In the genomic region with DNA sequence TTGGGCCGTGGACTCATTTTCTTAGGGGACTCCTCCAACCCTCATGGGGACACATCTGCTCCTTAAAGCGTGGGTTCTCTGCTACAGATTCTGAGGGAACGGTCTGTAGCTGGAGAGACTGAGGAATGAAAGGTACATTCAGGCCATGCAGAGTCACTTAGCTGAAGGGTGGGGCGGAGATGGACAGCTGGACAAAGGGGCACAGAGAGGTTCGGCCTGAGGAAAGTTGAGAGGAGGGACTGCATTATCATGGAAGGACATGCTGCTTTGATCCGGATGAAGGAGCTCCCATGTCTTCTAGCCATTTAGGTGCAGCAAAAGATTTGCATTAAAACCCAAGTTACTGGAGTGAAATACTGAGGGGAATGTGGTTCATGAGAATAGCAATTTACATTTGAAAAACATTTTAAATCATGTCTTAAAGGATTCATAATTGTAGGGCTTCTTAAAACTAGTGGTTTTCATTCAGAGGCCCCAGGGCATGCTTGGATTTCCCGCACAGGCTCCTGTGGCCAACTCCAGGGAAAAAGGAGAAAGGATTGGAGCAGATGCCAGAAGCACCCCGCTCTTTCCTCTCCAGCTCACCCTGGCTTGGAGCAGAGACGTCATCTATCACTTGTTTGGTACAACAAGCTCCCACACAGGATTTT, we compare ENCODE assay signal across 21 cellular contexts. TPM values are rescaled to one million over a fixed set of nuclear protein-coding genes. Genes with fewer than 3 reads are reported as not detected.
DNase-seq lines count a peak whose midpoint lies in the region; ATAC-seq and TF ChIP-seq lines count a peak whose summit lies in the region.
"Had no signal": no experiment of that assay in that cellular context is flagged by ENCODE, and none has a peak within 500 bp of the region (broad histone marks: within the 10 kb centered on the region; RNA-seq: fewer than 3 reads in every experiment).

No MANE protein-coding gene starts in this region.

- intact Hi-C loops in IMR-90 (cut with micrococcal nuclease) (no loop called here), esophagus squamous epithelium (cut with DNase I) (no loop called here), stomach (cut with DNase I; ENCODE audit: low total_unique reads) (no loop called here)

- H3K27me3 ChIP-seq in IMR-90 (ENCODE audit: control insufficient read depth, insufficient read depth, low read length) (no peaks in the 10 kb centered on the region), esophagus squamous epithelium (no peaks in the 10 kb centered on the region), osteoblast (ENCODE audit: insufficient read depth, low read length) (no peaks in the 10 kb centered on the region), stomach (no peaks in the 10 kb centered on the region)
- H3K27me3 ChIP-seq: BLaER1 treated with 17β-estradiol and CSF1 and Interleukin-3, amounts not matched to agents 10 nM and 100 nM; SJSA1 had no signal

- H4K8ac ChIP-seq in IMR-90 (ENCODE audit: low read depth in 2 of 2, low read length in 2 of 2) = no peak overlapping the region

- 0 out of 4 replicates have a peak, but pooled peaks cover 0 to 4% of the 10 kb centered on the region in 2 experiments for H3K79me1 ChIP-seq in IMR-90 (ENCODE audit: low read depth in 1 of 2, low read length in 2 of 2)

- H2AK5ac ChIP-seq in IMR-90 (ENCODE audit: low read depth, low read length) = peak overlapping the region; percentile 17; the same call in 1 of the 2 replicates

- H4K20me1 ChIP-seq in IMR-90 (ENCODE audit: insufficient read depth, low read length) = no peaks in the 10 kb centered on the region
- no peaks in the 10 kb centered on the region for H4K20me1 ChIP-seq in osteoblast (ENCODE audit: insufficient read depth, low read length)
- H4K20me1 ChIP-seq: BLaER1 treated with 17β-estradiol and CSF1 and Interleukin-3, amounts not matched to agents 10 nM and 100 nM had no signal

- H3K9me3 ChIP-seq in IMR-90 (ENCODE audit: control insufficient read depth, insufficient read depth, low read length) = no peaks in the 10 kb centered on the region
- no peaks in the 10 kb centered on the region for H3K9me3 ChIP-seq in esophagus squamous epithelium
- H3K9me3 ChIP-seq in osteoblast (ENCODE audit: low read depth, low read length) = no peaks in the 10 kb centered on the region
- no peaks in the 10 kb centered on the region for H3K9me3 ChIP-seq in stomach
- H3K9me3 ChIP-seq: BLaER1 treated with 17β-estradiol and CSF1 and Interleukin-3, amounts not matched to agents 10 nM and 100 nM; SJSA1 had no signal

- no TSS peak for BruUV-seq in IMR-90 (replicated peaks; lab: Mats Ljungman, UMichigan)

- H3K4me2 ChIP-seq in IMR-90 (ENCODE audit: low read depth, low read length) = no peak overlapping the region
- no peak overlapping the region for H3K4me2 ChIP-seq in osteoblast (ENCODE audit: insufficient read depth, low read length)
- H3K4me2 ChIP-seq: PC-9 had no signal

- no peak overlapping the region for H2AFZ ChIP-seq in IMR-90 (replicated peaks; ENCODE audit: low read length, poor library complexity)
- peak overlapping the region; percentile 37 for H2AFZ ChIP-seq in osteoblast (ENCODE audit: low read length)
- H2AFZ ChIP-seq: PC-9 had no signal

- H3K36me3 ChIP-seq in IMR-90 (ENCODE audit: control insufficient read depth, insufficient read depth, low read length) = no peaks in the 10 kb centered on the region
- no peaks in the 10 kb centered on the region for H3K36me3 ChIP-seq in esophagus squamous epithelium
- H3K36me3 ChIP-seq in osteoblast (ENCODE audit: insufficient read depth, low read length) = no peaks in the 10 kb centered on the region
- H3K36me3 ChIP-seq in stomach = no peaks in the 10 kb centered on the region
- H3K36me3 ChIP-seq: BLaER1 treated with 17β-estradiol and CSF1 and Interleukin-3, amounts not matched to agents 10 nM and 100 nM; SJSA1 had no signal

- no peak overlapping the region for H3K9ac ChIP-seq in IMR-90 (ENCODE audit: low read depth, low read length)

- H3K14ac ChIP-seq in IMR-90 (replicated peaks; ENCODE audit: low read depth, low read length) = no peak overlapping the region

- H3K4ac ChIP-seq in IMR-90 (ENCODE audit: low read depth, low read length) = peak overlapping the region; percentile 39

- POLR2A ChIA-PET in IMR-90 (lab: Charles Lee; ENCODE audit: unreplicated experiment) = interaction anchor here (0.6 kb wide), 1 partner anchor 1082 kb away, joined by 3 read pairs; no protein-coding TSS in a partner anchor

- H3K4me3 ChIP-seq in IMR-90 (ENCODE audit: insufficient read depth, low read depth, low read length) (no peak overlapping the region), esophagus squamous epithelium (no peak overlapping the region), osteoblast (ENCODE audit: insufficient read depth, low read length) (no peak overlapping the region), stomach (no peak overlapping the region)
- H3K4me3 ChIP-seq: BLaER1 treated with 17β-estradiol and CSF1 and Interleukin-3, amounts not matched to agents 10 nM and 100 nM; PC-9; SJSA1 had no signal

- H2BK120ac ChIP-seq in IMR-90 (ENCODE audit: low read depth, low read length) = peak overlapping the region; percentile 32; the same call in 1 of the 2 replicates

- WGBS in IMR-90 (ENCODE audit: extremely low coverage in 2 of 2, insufficient read length in 1 of 2), 2 experiments = 94% methylated on average over 3 of the region's 9 CpGs; no CpG with 5 or more reads in 1 of the 2 experiments
- WGBS in esophagus squamous epithelium, 2 donors = 78 to 82% methylated on average over 6 of the region's 9 CpGs
- WGBS in stomach, 5 donors = 87 to 92% (median 91%) methylated on average over 9 of the region's 9 CpGs

- H3K4me1 ChIP-seq in IMR-90 (ENCODE audit: control insufficient read depth, insufficient read depth, low read length) = peaks cover 20% of the 10 kb centered on the region
- peaks cover 0 to 40% (median 19%) of the 10 kb centered on the region in 3 donors for H3K4me1 ChIP-seq in esophagus squamous epithelium
- peaks cover 17% of the 10 kb centered on the region for H3K4me1 ChIP-seq in osteoblast (ENCODE audit: insufficient read depth, low read length)
- peaks cover 0 to 14% (median 5%) of the 10 kb centered on the region in 4 donors for H3K4me1 ChIP-seq in stomach

- H3K9me1 ChIP-seq in IMR-90 (ENCODE audit: insufficient read depth, low read length) = peaks cover 15% of the 10 kb centered on the region

- H3K27ac ChIP-seq in IMR-90 (ENCODE audit: insufficient read depth, low read length) (no peak overlapping the region), esophagus squamous epithelium (peak overlapping the region in 3 of 4 donors; percentile 82 to 85 (median 82)), osteoblast (ENCODE audit: low read depth, low read length) (no peak overlapping the region), stomach (peak overlapping the region in 3 of 5 donors; percentile 78 to 87 (median 81))
- H3K27ac ChIP-seq: PC-9, RWPE1, SJSA1 had no signal

- 0 out of 3 replicates have a peak overlapping the region, but pooled peaks have one; percentile 3 for H2BK15ac ChIP-seq in IMR-90 (ENCODE audit: low read depth, low read length)

- no peak overlapping the region for H3K18ac ChIP-seq in IMR-90 (ENCODE audit: low read depth, low read length)

- no peak for TF ChIP-seq POLR2A in IMR-90 (IDR thresholded peaks at IDR 0.05; ENCODE audit: low read depth, low read length)
- TF ChIP-seq POLR2A in esophagus squamous epithelium (IDR thresholded peaks at IDR 0.05) = no peak
- no peak for TF ChIP-seq POLR2A in stomach (IDR thresholded peaks at IDR 0.05)

- H3K56ac ChIP-seq in IMR-90 (ENCODE audit: extremely low read depth, insufficient read depth, low read length) = no peak overlapping the region

- H2BK5ac ChIP-seq in IMR-90 (ENCODE audit: low read depth, low read length, poor library complexity, severe bottlenecking) = no peak overlapping the region

- TF ChIP-seq CTCF in IMR-90 (conservative IDR thresholded peaks at IDR 0.05; ENCODE audit: low read depth, low read length) = no peak
- TF ChIP-seq CTCF in esophagus squamous epithelium (IDR thresholded peaks at IDR 0.05) = no peak
- TF ChIP-seq CTCF in osteoblast (IDR thresholded peaks at IDR 0.05; ENCODE audit: extremely low read depth, low read depth, low read length) = no peak
- no peak for TF ChIP-seq CTCF in stomach (IDR thresholded peaks at IDR 0.05)

- H3K79me2 ChIP-seq in osteoblast (ENCODE audit: insufficient read depth, low read length) = no peaks in the 10 kb centered on the region

- no peak overlapping the region for H3K23ac ChIP-seq in IMR-90 (ENCODE audit: low read depth, low read length)

- no peak overlapping the region; the same call in 1 of the 2 replicates for H2BK20ac ChIP-seq in IMR-90 (ENCODE audit: low read depth, low read length)

- in situ Hi-C loops in IMR-90 (cut with MboI; ENCODE audit: low sequenced_read_pairs) = no loop called here

- H4K5ac ChIP-seq in IMR-90 (ENCODE audit: low read depth, low read length) = no peak overlapping the region

- peak overlapping the region; percentile 49 for H2AK9ac ChIP-seq in IMR-90 (replicated peaks; ENCODE audit: low read depth, low read length, poor library complexity)

- DNase-seq in IMR-90 (no peak), esophagus squamous epithelium (lab: John Stamatoyannopoulos, UW) (no peak), osteoblast (ENCODE audit: insufficient read length, low spot score, missing footprints) (peak; percentile 51), stomach (no peak), NCI-H446 (lab: John Stamatoyannopoulos, UW) (no peak), SHP77 treated with DMSO at 0.1 percent for 48 hours (lab: John Stamatoyannopoulos, UW) (no peak)
- DNase-seq in activated CD8-positive, alpha-beta memory T cell treated with anti-CD3 and anti-CD28 coated beads, Interleukin-2, amount 50 U/mL, for 4 hours = no peak
- DNase-seq: Calu3; CD8-positive, alpha-beta T cell; DMS53; KG1; NCI-H1105 treated with DMSO at 0.1 percent for 48 hours; NCI-H1694 treated with DMSO at 0.1 percent for 48 hours; NCI-H2107; NCI-H510A treated with DMSO at 0.1 percent for 48 hours; PC-9 had no signal

- no peak for ATAC-seq in IMR-90 (ENCODE audit: low read depth)
- no peak for ATAC-seq in HG02571 (IDR thresholded peaks at IDR 0.05; ENCODE audit: unreplicated experiment)
- ATAC-seq: CD8-positive, alpha-beta T cell; HepG2 had no signal

- CTCF ChIA-PET in IMR-90 (lab: Yijun Ruan, JAX) = no interaction called here

- no peak for TF ChIP-seq EP300 in stomach (IDR thresholded peaks at IDR 0.05)

- peak overlapping the region; percentile 1; the same call in 1 of the 2 replicates for H4K91ac ChIP-seq in IMR-90 (ENCODE audit: insufficient read depth, low read depth, low read length)

- no peak for TF ChIP-seq RAD21 in IMR-90 (IDR thresholded peaks at IDR 0.05; ENCODE audit: low read length)

- dilution Hi-C loops in IMR-90 (cut with HindIII; ENCODE audit: low sequenced_read_pairs, unreplicated experiment) = no loop called here

RNA-seq across cellular contexts. Expression of a gene that starts 54.2 kb away (rescaled TPM):
- total RNA-seq in IMR-90 (2012; rRNA removed) = 0.56 and 0.90 TPM in 2 replicates
- polyA plus RNA-seq in IMR-90 (2012; rRNA removed) = 2.7 and 3.7 TPM in 2 replicates
- 0.13 and 0.50 TPM in 2 replicates for polyA plus RNA-seq in IMR-90 (2012; cell fraction: cytosol; rRNA removed)
- polyA plus RNA-seq in IMR-90 (2012; cell fraction: nucleus; rRNA removed; ENCODE audit: low replicate concordance) = 27.7 and 76.4 TPM in 2 replicates
- total RNA-seq in esophagus squamous epithelium = 1 to 10 TPM; 3.2 to 7.6 (median 3.8) TPM
- total RNA-seq in osteoblast = 2.7 and 3.3 TPM in 2 replicates
- 10 to 100 TPM in 1 of 5 donors, 1 to 10 TPM in 2, not detected in 2; 4.5 to 12.5 (median 4.9) TPM for total RNA-seq in stomach
- polyA plus RNA-seq in stomach = 10 to 100 TPM in 1 of 3 donors, 1 to 10 TPM in 2; 1.5 to 12.8 (median 2.4) TPM

Comparison
In these comparisons a context has a peak if more than half of its experiments do, and no peak if none do; other contexts are left out.
1. H3K27ac ChIP-seq: peak in esophagus squamous epithelium (3 of 4) and stomach (3 of 5); none in IMR-90 (single experiment) and osteoblast (single experiment).